Comparison of ENCODE assay signal across 8 cellular contexts in the genomic region with DNA sequence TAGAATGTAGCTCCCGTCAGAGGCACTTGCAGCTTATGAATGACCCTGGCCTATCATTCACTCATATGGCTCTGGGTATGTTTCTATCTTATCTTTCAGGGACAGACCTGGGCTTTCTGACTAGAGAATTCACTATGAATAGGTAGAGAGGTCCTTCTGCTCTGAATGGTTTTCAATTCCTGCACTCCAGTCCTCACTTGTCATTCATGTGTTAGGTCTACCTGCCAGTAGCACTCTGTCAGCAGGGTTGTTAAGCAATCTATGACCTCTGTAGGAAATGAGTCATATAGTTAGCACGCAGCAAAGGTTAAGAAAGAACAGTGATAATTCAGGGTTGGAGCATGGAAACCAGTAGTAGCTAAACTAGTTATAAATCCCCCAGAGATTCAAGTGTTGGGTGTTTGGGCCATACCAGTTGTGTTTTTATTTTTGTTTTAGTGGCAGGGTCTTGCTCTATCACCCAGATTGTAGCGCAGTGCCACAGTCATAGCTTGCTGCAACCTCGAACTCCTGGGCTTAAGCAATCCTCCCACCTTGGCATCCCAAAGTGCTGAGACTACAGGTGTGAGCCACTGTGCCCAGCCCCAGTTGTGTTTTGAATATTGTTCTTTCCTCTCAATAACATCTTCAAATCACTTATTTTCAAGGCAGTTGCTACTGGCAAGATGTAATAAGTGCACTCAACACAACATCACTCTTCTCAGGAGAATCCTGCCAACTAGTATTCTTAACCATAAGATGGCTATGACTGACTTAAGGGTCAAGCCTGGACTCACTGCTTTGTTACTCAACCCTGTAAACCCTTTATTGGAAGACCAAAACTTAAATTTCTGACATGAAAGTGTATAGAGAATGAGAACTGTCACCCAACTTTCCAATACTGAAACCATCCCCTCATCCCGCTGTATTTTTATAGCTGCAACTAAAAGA. TPM values are rescaled to one million over a fixed set of nuclear protein-coding genes. Genes with fewer than 3 reads are reported as not detected.
A peak's percentile ranks its signal among the peaks of the same experiment; 100 is the strongest.
DNase-seq lines count a peak whose midpoint lies in the region; ATAC-seq and TF ChIP-seq lines count a peak whose summit lies in the region.

No MANE protein-coding gene starts in this region.

- H3K4me1 ChIP-seq in prostate gland (replicated peaks) = no peaks in the 10 kb centered on the region

- no peaks in the 10 kb centered on the region for H3K9me3 ChIP-seq in prostate gland

- H3K36me3 Mint-ChIP-seq in nephron progenitor cell (ENCODE audit: low read depth) = peaks cover 7% of the 10 kb centered on the region

- peaks cover 33% of the 10 kb centered on the region for H3K9me3 Mint-ChIP-seq in nephron progenitor cell

- peaks cover 11% of the 10 kb centered on the region for H3K27me3 Mint-ChIP-seq in nephron progenitor cell (ENCODE audit: low read depth, poor library complexity)

- TF ChIP-seq CTCF in GM12864 (IDR thresholded peaks at IDR 0.05; ENCODE audit: low read depth, low read length, missing control alignments) (no peak), prostate gland (IDR thresholded peaks at IDR 0.05) (no peak), nephron progenitor cell (IDR thresholded peaks at IDR 0.05) (no peak)

- TF ChIP-seq POLR2A in erythroblast (IDR thresholded peaks at IDR 0.05; ENCODE audit: low read length) (no peak), prostate gland (IDR thresholded peaks at IDR 0.05) (no peak)

- H3K4me3 ChIP-seq in GM12864 (ENCODE audit: low read depth, low read length) (no peak overlapping the region), prostate gland (no peak overlapping the region)

- H3K27me3 ChIP-seq in prostate gland (replicated peaks; ENCODE audit: insufficient read depth) = no peaks in the 10 kb centered on the region

- H3K4me3 Mint-ChIP-seq in nephron progenitor cell = no peak overlapping the region

- no peak overlapping the region for H3K27ac ChIP-seq in prostate gland

- in situ Hi-C loops in KBM-7 (cut with MboI; ENCODE audit: low pct_unique_long_range_greater_than_20kb, low sequenced_read_pairs) = no loop called here

- 92% methylated on average over 5 of the region's 5 CpGs for WGBS in prostate gland

- H3K27ac Mint-ChIP-seq in nephron progenitor cell = no peak overlapping the region

- ATAC-seq in GM21528 (IDR thresholded peaks at IDR 0.05; ENCODE audit: low FRiP score, unreplicated experiment) = peak; percentile 79
- no peak for ATAC-seq in HG03108 (IDR thresholded peaks at IDR 0.05; ENCODE audit: unreplicated experiment)

- intact Hi-C loops in prostate gland (cut with DNase I) = no loop called here
- intact Hi-C loops in posterior vena cava (cut with DNase I) = no loop called here

- H3K4me1 Mint-ChIP-seq in nephron progenitor cell = no peaks in the 10 kb centered on the region

- no peaks in the 10 kb centered on the region for H3K36me3 ChIP-seq in prostate gland

- peak; percentile 3 for DNase-seq in GM12864 (ENCODE audit: low read depth)
- DNase-seq in KBM-7 = peak; percentile 24
- peak; percentile 47 to 75 for DNase-seq in erythroblast (lab: John Stamatoyannopoulos, UW)
- DNase-seq in prostate gland (ENCODE audit: low spot score) = no peak
- no peak for DNase-seq in nephron progenitor cell
- DNase-seq in posterior vena cava (ENCODE audit: low spot score) = no peak

RNA-seq across cellular contexts. Expression of gene ARL13A, which starts 25.1 kb away (rescaled TPM):
- total RNA-seq in prostate gland (1 to 10 TPM in 1 of 2 donors, not detected in 1; 1.2 TPM), posterior vena cava (not detected)

RNA-seq across cellular contexts. Expression of gene TRMT2B, which starts 57.3 kb away (rescaled TPM):
- total RNA-seq in prostate gland = 10 to 100 TPM; 14.0 to 29.5 TPM
- 10 to 100 TPM; 12.9 to 14.7 TPM for total RNA-seq in posterior vena cava

Comparison
In these comparisons a context has a peak if more than half of its experiments do, and no peak if none do; other contexts are left out.
1. DNase-seq: peak in GM12864 (single experiment), KBM-7 (single experiment) and erythroblast (2 of 2); none in prostate gland (single experiment), nephron progenitor cell (single experiment) and posterior vena cava (single experiment).